ENCODE assay signal across 1 cellular context in genomic region chr2:61463769-61464475, GRCh38.
TF ChIP-seq lines count a peak whose summit lies in the region.

No MANE protein-coding gene starts in this region.

TF ChIP-seq in K562, 482 proteins besides CTCF, POLR2A, EP300 and RAD21 (continued from another document):
- TF ChIP-seq ZBTB11 (CRISPR knock-in tag; IDR thresholded peaks at IDR 0.05): peak in 1 of 3 experiments; percentile 23; a peak in 1 of 6 replicates
- 0 out of 2 replicates have a peak, but pooled peaks have one; percentile 52 for TF ChIP-seq MITF (IDR thresholded peaks at IDR 0.05)
- peak; percentile 10; the same call in 1 of the 2 replicates for TF ChIP-seq ZBTB33 (CRISPR knock-in tag; IDR thresholded peaks at IDR 0.05)
- no peak for TF ChIP-seq E2F8 (IDR thresholded peaks at IDR 0.05; ENCODE audit: low read depth, partially characterized antibody)
- TF ChIP-seq DIDO1 (tag; IDR thresholded peaks at IDR 0.05; ENCODE audit: low read depth): no peak
- no peak for TF ChIP-seq ARID3B (CRISPR knock-in tag; IDR thresholded peaks at IDR 0.05; ENCODE audit: borderline replicate concordance)
- no peak for TF ChIP-seq COPS2 (conservative IDR thresholded peaks at IDR 0.05)
- 0 out of 2 replicates have a peak, but pooled peaks have one; percentile 1 for TF ChIP-seq EP400 (IDR thresholded peaks at IDR 0.05)
- TF ChIP-seq PKNOX1 (IDR thresholded peaks at IDR 0.05): peak; percentile 42; the same call in 1 of the 2 replicates
- 0 out of 4 replicates have a peak, but pooled peaks of 1 of the 2 experiments have one; percentile 26 for TF ChIP-seq RCOR1 (IDR thresholded peaks at IDR 0.05; ENCODE audit: borderline replicate concordance in 1 of 2, low read depth in 2 of 2, low read length in 2 of 2)
- no peak for TF ChIP-seq RBM14 (IDR thresholded peaks at IDR 0.05; ENCODE audit: borderline replicate concordance, insufficient read depth, low read depth, low read length)
- no peak for TF ChIP-seq PBX2 (CRISPR knock-in tag; IDR thresholded peaks at IDR 0.05; ENCODE audit: low read depth)
- peak; percentile 37 for TF ChIP-seq PBX2 (tag; conservative IDR thresholded peaks at IDR 0.05; ENCODE audit: low read depth)
- TF ChIP-seq MEF2D (tag; conservative IDR thresholded peaks at IDR 0.05; ENCODE audit: low read depth): no peak
- no peak for TF ChIP-seq XRCC3 (IDR thresholded peaks at IDR 0.05)
